In the genomic region with DNA sequence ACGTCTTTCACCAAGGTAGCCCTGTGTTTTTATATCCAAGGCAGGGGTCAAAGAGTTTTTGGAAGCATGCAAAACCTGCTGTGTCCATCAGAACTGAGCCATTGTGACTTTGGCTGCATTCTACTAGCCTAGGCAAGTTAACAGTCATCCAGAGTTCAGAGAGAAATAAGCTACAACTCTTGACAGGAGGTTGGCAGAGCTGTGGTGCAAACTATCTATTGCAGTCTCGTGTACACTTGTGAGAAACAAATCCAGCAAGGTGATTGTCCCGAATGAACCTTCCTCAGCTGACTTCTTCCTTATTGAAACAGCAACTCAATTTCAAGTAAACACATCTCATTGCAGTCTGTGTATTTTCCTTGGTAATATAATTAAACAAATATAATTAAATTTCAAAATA, we compare ENCODE assay signal across 3 cellular contexts.
"Had no signal": no experiment of that assay in that cellular context is flagged by ENCODE, and none has a peak within 500 bp of the region (broad histone marks: within the 10 kb centered on the region; RNA-seq: fewer than 3 reads in every experiment).

No MANE protein-coding gene starts in this region.

- ATAC-seq: GM23338 had no signal

- H3K4me3 ChIP-seq: GM23338 had no signal

- H3K4me2 ChIP-seq: GM23338 had no signal

- DNase-seq: H9, HCEC 1CT had no signal

- H2AFZ ChIP-seq: GM23338 had no signal
